ENCODE assay signal across 8 cellular contexts in genomic region chr19:35897706-35898451, GRCh38. TPM values are rescaled to one million over a fixed set of nuclear protein-coding genes. Genes with fewer than 3 reads are reported as not detected.
DNase-seq lines count a peak whose midpoint lies in the region; ATAC-seq and TF ChIP-seq lines count a peak whose summit lies in the region.

No MANE protein-coding gene starts in this region.

- H3K4me1 ChIP-seq in adipocyte (ENCODE audit: control insufficient read depth, insufficient read depth, low read length) (peaks cover 27% of the 10 kb centered on the region), left lung (peaks cover 13 to 52% of the 10 kb centered on the region in 2 donors), subcutaneous abdominal adipose tissue (ENCODE audit: control insufficient read depth in 5 of 5, insufficient read depth in 5 of 5, low read length in 5 of 5) (peaks cover 2 to 50% (median 35%) of the 10 kb centered on the region in 5 donors)

- peaks cover 25% of the 10 kb centered on the region for H3K36me3 Mint-ChIP-seq in T-helper 1 cell treated with Interleukin-12 subunit alpha and Interleukin-12 subunit beta and Interleukin-4 antibody, amounts not matched to agents 30 μg/mL and 1 μg/mL, for 36 hours (ENCODE audit: low read depth)

- no peaks in the 10 kb centered on the region for H3K27me3 Mint-ChIP-seq in T-helper 1 cell treated with Interleukin-12 subunit alpha and Interleukin-12 subunit beta and Interleukin-4 antibody, amounts not matched to agents 30 μg/mL and 1 μg/mL, for 36 hours (ENCODE audit: low read depth)

- no peaks in the 10 kb centered on the region for H3K9me3 ChIP-seq in adipocyte (ENCODE audit: control insufficient read depth, low read length)
- H3K9me3 ChIP-seq in left lung, result no peaks in the 10 kb centered on the region
- no peaks in the 10 kb centered on the region for H3K9me3 ChIP-seq in subcutaneous abdominal adipose tissue (ENCODE audit: control insufficient read depth in 5 of 5, low read length in 5 of 5)

- peaks cover 26% of the 10 kb centered on the region for H3K4me1 Mint-ChIP-seq in T-helper 1 cell treated with Interleukin-12 subunit alpha and Interleukin-12 subunit beta and Interleukin-4 antibody, amounts not matched to agents 30 μg/mL and 1 μg/mL, for 36 hours (ENCODE audit: low read depth)

- no peak for TF ChIP-seq POLR2A in lower leg skin (IDR thresholded peaks at IDR 0.05)

- intact Hi-C loops in left lung (cut with DNase I), result no loop called here
- intact Hi-C loops in lower leg skin (cut with DNase I; ENCODE audit: low total_unique reads), result loop anchor here (5.0 kb wide), 1 partner anchor 34 kb away; no protein-coding TSS in a partner anchor

- TF ChIP-seq CTCF in left lung (IDR thresholded peaks at IDR 0.05) (no peak), lower leg skin (IDR thresholded peaks at IDR 0.05) (no peak)

- peak overlapping the region; percentile 92 for H3K9ac ChIP-seq in adipocyte (ENCODE audit: low read length)
- H3K9ac ChIP-seq in subcutaneous abdominal adipose tissue (ENCODE audit: low read length in 5 of 5), result peak overlapping the region; percentile 73 to 93 (median 79)

- H3K36me3 ChIP-seq in adipocyte (ENCODE audit: control insufficient read depth, insufficient read depth, low read length, severe bottlenecking) (peaks cover 34% of the 10 kb centered on the region), left lung (peaks cover 0 to 52% of the 10 kb centered on the region in 2 donors), subcutaneous abdominal adipose tissue (ENCODE audit: control insufficient read depth in 5 of 5, insufficient read depth in 5 of 5, low read length in 5 of 5) (peaks cover 3 to 51% (median 34%) of the 10 kb centered on the region in 5 donors)

- WGBS in lower leg skin, 2 donors, result 87 to 88% methylated on average over 13 of the region's 13 CpGs

- H3K27me3 ChIP-seq in adipocyte (replicated peaks; ENCODE audit: control insufficient read depth, insufficient read depth, low read length) (no peaks in the 10 kb centered on the region), left lung (no peaks in the 10 kb centered on the region), subcutaneous abdominal adipose tissue (ENCODE audit: control insufficient read depth in 5 of 5, insufficient read depth in 4 of 5, low read length in 5 of 5) (no peaks in the 10 kb centered on the region)

- H3K27ac Mint-ChIP-seq in T-helper 1 cell treated with Interleukin-12 subunit alpha and Interleukin-12 subunit beta and Interleukin-4 antibody, amounts not matched to agents 30 μg/mL and 1 μg/mL, for 36 hours, result peak overlapping the region; percentile 52

- peak overlapping the region; percentile 91 to 96 for H3K27ac ChIP-seq in left lung
- H3K27ac ChIP-seq in subcutaneous abdominal adipose tissue (ENCODE audit: low read depth, low read length), result peak overlapping the region; percentile 86

- H3K4me3 Mint-ChIP-seq in T-helper 1 cell treated with Interleukin-12 subunit alpha and Interleukin-12 subunit beta and Interleukin-4 antibody, amounts not matched to agents 30 μg/mL and 1 μg/mL, for 36 hours, result peak overlapping the region; percentile 96

- DNase-seq in T-helper 1 cell, result no peak
- DNase-seq in adipocyte (ENCODE audit: low read depth), result no peak
- peak in 1 of 2 donors; percentile 54 for DNase-seq in left lung
- no peak for DNase-seq in NCI-H1436 treated with DMSO at 0.1 percent for 48 hours (lab: John Stamatoyannopoulos, UW)
- no peak for DNase-seq in lower leg skin (ENCODE audit: low spot score in 2 of 2)

- H3K4me3 ChIP-seq in adipocyte (ENCODE audit: low read length) (peak overlapping the region; percentile 93), left lung (peak overlapping the region; percentile 68 to 80), subcutaneous abdominal adipose tissue (ENCODE audit: low read depth in 1 of 5, low read length in 5 of 5) (peak overlapping the region; percentile 59 to 90 (median 80)), lower leg skin (ENCODE audit: low read depth, poor library complexity, severe bottlenecking) (no peak overlapping the region)

- no peaks in the 10 kb centered on the region for H3K9me3 Mint-ChIP-seq in T-helper 1 cell treated with Interleukin-12 subunit alpha and Interleukin-12 subunit beta and Interleukin-4 antibody, amounts not matched to agents 30 μg/mL and 1 μg/mL, for 36 hours

- ATAC-seq in left lung, result no peak
- no peak for ATAC-seq in HG02870 (IDR thresholded peaks at IDR 0.05; ENCODE audit: unreplicated experiment)

RNA-seq across cellular contexts. Expression of gene NFKBID, which starts 2.5 kb away (rescaled TPM):
- total RNA-seq in left lung, result 10 to 100 TPM; 11.8 to 19.1 TPM
- 100 to 1,000 TPM in 1 of 4 donors, 10 to 100 TPM in 1, 1 to 10 TPM in 2; 5.9 to 476 (median 25.8) TPM for total RNA-seq in lower leg skin

RNA-seq across cellular contexts. Expression of gene HCST, which starts 4.5 kb away (rescaled TPM):
- total RNA-seq in left lung, result 10 to 100 TPM; 24.7 to 26.0 TPM
- total RNA-seq in lower leg skin, result 1 to 10 TPM in 2 of 4 donors, under 1 TPM in 1, not detected in 1; 0.79 to 8.4 (median 4.4) TPM

RNA-seq across cellular contexts. Expression of gene TYROBP, which starts 10.2 kb away (rescaled TPM):
- 100 to 1,000 TPM; 205 to 407 TPM for total RNA-seq in left lung
- total RNA-seq in lower leg skin, result 10 to 100 TPM; 25.7 to 29.9 (median 28.4) TPM

RNA-seq across cellular contexts. Expression of gene APLP1, which starts 29.5 kb away (rescaled TPM):
- total RNA-seq in left lung (1 to 10 TPM; 3.0 to 8.6 TPM), lower leg skin (1 to 10 TPM; 1.6 to 5.6 (median 2.3) TPM)

RNA-seq across cellular contexts. Expression of gene LRFN3, which starts 38.3 kb away (rescaled TPM):
- total RNA-seq in left lung (10 to 100 TPM; 12.2 to 14.8 TPM), lower leg skin (10 to 100 TPM in 3 of 4 donors, 1 to 10 TPM in 1; 6.8 to 17.9 (median 11.4) TPM)

Comparison
In these comparisons a context has a peak if more than half of its experiments do, and no peak if none do; other contexts are left out.
1. RNA of gene TYROBP, which starts 10.2 kb away (total RNA-seq): 205 to 407 TPM in left lung; 25.7 to 29.9 TPM in lower leg skin; every median in the first group is over 4 times any median in the second.